8 cellular contexts compared by ENCODE assay signal in genomic region chr10:12707461-12708185, GRCh38.
DNase-seq lines count a peak whose midpoint lies in the region; ATAC-seq and TF ChIP-seq lines count a peak whose summit lies in the region.

No MANE protein-coding gene starts in this region.

- H3K36me3 Mint-ChIP-seq in CD14-positive monocyte, result no peaks in the 10 kb centered on the region

- H3K9me3 ChIP-seq in A673 (ENCODE audit: low read depth, low read length, poor library complexity, severe bottlenecking) (no peaks in the 10 kb centered on the region), OCI-LY7 (ENCODE audit: low read length) (no peaks in the 10 kb centered on the region)

- no peaks in the 10 kb centered on the region for H3K79me2 ChIP-seq in OCI-LY7 (ENCODE audit: insufficient read depth, low read depth, low read length)

- peak; percentile 14 for ATAC-seq in stimulated activated naive CD8-positive, alpha-beta T cell treated with anti-CD3 and anti-CD28 coated beads, Interleukin-15, Interleukin-2, amounts not matched to agents 100 U/mL and 50 U/mL, for 24 hours
- ATAC-seq in GM19035 (IDR thresholded peaks at IDR 0.05; ENCODE audit: unreplicated experiment), result no peak

- 0 out of 2 replicates have a peak, but pooled peaks cover 4% of the 10 kb centered on the region for H4K20me1 ChIP-seq in OCI-LY7 (ENCODE audit: insufficient read depth, low read length)

- H3K27ac Mint-ChIP-seq in CD14-positive monocyte, result no peak overlapping the region

- no peak overlapping the region for H3K4me3 Mint-ChIP-seq in CD14-positive monocyte

- CTCF ChIA-PET in A673 (lab: Charles Lee), result interaction anchor here (0.6 to 1.3 kb wide), 3 partner anchors 51 to 493 kb away, joined by 3 to 4 read pairs (median 3); no protein-coding TSS in a partner anchor
- CTCF ChIA-PET in OCI-LY7 (lab: Charles Lee; ENCODE audit: unreplicated experiment), result no interaction called here

- no peaks in the 10 kb centered on the region for H3K9me2 ChIP-seq in OCI-LY7 (ENCODE audit: insufficient read depth, low read length)

- H3K27ac ChIP-seq in A673 (ENCODE audit: low read depth, low read length, poor library complexity, severe bottlenecking) (peak overlapping the region; percentile 63), OCI-LY7 (ENCODE audit: low read depth, low read length, poor library complexity, severe bottlenecking) (no peak overlapping the region), layer of hippocampus (ENCODE audit: low read depth, low read length) (peak overlapping the region; percentile 59)

- no peak overlapping the region for H2AFZ ChIP-seq in OCI-LY7 (ENCODE audit: low read length)

- no peaks in the 10 kb centered on the region for H3K27me3 ChIP-seq in A673 (replicated peaks; ENCODE audit: insufficient read depth, low read depth, low read length, poor library complexity)
- no peaks in the 10 kb centered on the region for H3K27me3 ChIP-seq in GM06990 (replicated peaks; ENCODE audit: control insufficient read depth, insufficient read depth, low read length)
- H3K27me3 ChIP-seq in layer of hippocampus (ENCODE audit: control insufficient read depth, insufficient read depth, low read length), result no peaks in the 10 kb centered on the region

- peaks cover 15% of the 10 kb centered on the region for H3K4me1 Mint-ChIP-seq in CD14-positive monocyte

- POLR2A ChIA-PET in A673 (lab: Charles Lee; ENCODE audit: low non-redundant PET) (interaction anchor here (0.6 kb wide), 2 partner anchors 42 to 160 kb away, joined by 4 to 5 read pairs; no protein-coding TSS in a partner anchor), OCI-LY7 (lab: Charles Lee) (interaction anchor here (0.5 to 0.6 kb wide), 4 partner anchors 53 to 497 kb away, joined by 3 to 7 read pairs (median 4); no protein-coding TSS in a partner anchor)

- H3K36me3 ChIP-seq in A673 (ENCODE audit: insufficient read depth, low read length, poor library complexity, severe bottlenecking) (no peaks in the 10 kb centered on the region), GM06990 (ENCODE audit: control insufficient read depth, insufficient read depth, low read length) (no peaks in the 10 kb centered on the region; the same call in 1 of the 2 replicates), OCI-LY7 (ENCODE audit: insufficient read depth, low read length) (no peaks in the 10 kb centered on the region)

- DNase-seq in A673 (ENCODE audit: low spot score) (peak; percentile 70), GM06990 (ENCODE audit: extremely low read depth, insufficient read length) (no peak), OCI-LY7 (ENCODE audit: low spot score) (peak; percentile 22), brain pericyte (ENCODE audit: low read depth, low spot score) (peak; percentile 50), CD14-positive monocyte (ENCODE audit: low spot score) (no peak)
- DNase-seq in stimulated activated naive CD8-positive, alpha-beta T cell treated with anti-CD3 and anti-CD28 coated beads, Interleukin-15, Interleukin-2, amounts not matched to agents 100 U/mL and 50 U/mL, for 24 hours, result peak; percentile 34

- TF ChIP-seq CTCF in A673 (conservative IDR thresholded peaks at IDR 0.05; ENCODE audit: low read depth, low read length) (peak; percentile 46; the same call in 1 of the 2 replicates), GM06990 (IDR thresholded peaks at IDR 0.05; ENCODE audit: insufficient read depth, low read length, poor library complexity, severe bottlenecking) (peak; percentile 46), OCI-LY7 (conservative IDR thresholded peaks at IDR 0.05; ENCODE audit: low read length) (peak; percentile 70), CD14-positive monocyte (IDR thresholded peaks at IDR 0.05) (no peak)

- H3K4me2 ChIP-seq in OCI-LY7 (ENCODE audit: low read length), result no peak overlapping the region

- BruUV-seq in A673 (replicated peaks; lab: Mats Ljungman, UMichigan) (no TSS peak), OCI-LY7 (replicated peaks; lab: Mats Ljungman, UMichigan) (no TSS peak)

- H3K4me3 ChIP-seq in A673 (ENCODE audit: low read depth, low read length, poor library complexity, severe bottlenecking) (no peak overlapping the region), GM06990 (replicated peaks; ENCODE audit: low read depth, low read length) (no peak overlapping the region), OCI-LY7 (ENCODE audit: low read depth, low read length, poor library complexity, severe bottlenecking) (no peak overlapping the region)

- H3K27me3 Mint-ChIP-seq in CD14-positive monocyte (ENCODE audit: low read depth in 3 of 3), result peaks cover 0 to 1% (median 0%) of the 10 kb centered on the region in 3 donors

- peaks cover 58% of the 10 kb centered on the region for H3K4me1 ChIP-seq in A673 (ENCODE audit: insufficient read depth, low read length, poor library complexity, severe bottlenecking)
- no peaks in the 10 kb centered on the region for H3K4me1 ChIP-seq in OCI-LY7 (ENCODE audit: insufficient read depth, low read length, poor library complexity, severe bottlenecking)

- intact Hi-C loops in A673 (cut with micrococcal nuclease; ENCODE audit: unreplicated experiment) (loop anchor here (10.0 kb wide), 1 partner anchor 363 kb away; the partner anchor contains the start of gene CAMK1D), OCI-LY7 (cut with micrococcal nuclease; ENCODE audit: unreplicated experiment) (no loop called here), CD14-positive monocyte (cut with micrococcal nuclease) (no loop called here)

- peaks cover 0 to 5% (median 0%) of the 10 kb centered on the region in 7 donors for H3K9me3 Mint-ChIP-seq in CD14-positive monocyte

Comparison
In these comparisons a context has a peak if more than half of its experiments do, and no peak if none do; other contexts are left out.
1. DNase-seq: peak in A673 (single experiment), OCI-LY7 (single experiment), brain pericyte (single experiment) and stimulated activated naive CD8-positive, alpha-beta T cell treated with anti-CD3 and anti-CD28 coated beads, Interleukin-15, Interleukin-2, amounts not matched to agents 100 U/mL and 50 U/mL, for 24 hours (single experiment); none in GM06990 (single experiment) and CD14-positive monocyte (single experiment).